Comparison of ENCODE assay signal across 8 cellular contexts in genomic region chr15:67501177-67501835, GRCh38. TPM values are rescaled to one million over a fixed set of nuclear protein-coding genes. Genes with fewer than 3 reads are reported as not detected.
DNase-seq lines count a peak whose midpoint lies in the region; ATAC-seq, FAIRE-seq and TF ChIP-seq lines count a peak whose summit lies in the region.

No MANE protein-coding gene starts in this region.

- H3K9me3 ChIP-seq in GM12878 (replicated peaks; ENCODE audit: control insufficient read depth, insufficient read depth, low read length) (no peaks in the 10 kb centered on the region), testis (no peaks in the 10 kb centered on the region)

- H2AFZ ChIP-seq in GM12878 (ENCODE audit: control insufficient read depth, low read depth, low read length) = no peak overlapping the region

- no peaks in the 10 kb centered on the region for H3K36me3 ChIP-seq in GM12878 (ENCODE audit: control insufficient read depth in 2 of 2, insufficient read depth in 2 of 2, low read length in 1 of 2)
- no peaks in the 10 kb centered on the region for H3K36me3 ChIP-seq in testis (ENCODE audit: low read depth, missing control alignments)

- H3K4me3 ChIP-seq in GM12878 = no peak overlapping the region
- no peak overlapping the region for H3K4me3 ChIP-seq in testis

- CTCF ChIA-PET in GM12878 (lab: Yijun Ruan, JAX) = interaction anchor here (0.6 to 4.1 kb wide), 39 partner anchors 9 to 1020 kb away, joined by 3 to 49 read pairs (median 3); no protein-coding TSS in a partner anchor

- POLR2A ChIA-PET in GM12878 (lab: Charles Lee) = interaction anchor here (0.9 kb wide), 1 partner anchor 331 kb away, joined by 3 read pairs; no protein-coding TSS in a partner anchor

- H3K27ac ChIP-seq in GM12878 (ENCODE audit: control insufficient read depth, insufficient read depth) = no peak overlapping the region
- no peak overlapping the region for H3K27ac ChIP-seq in testis

- H3K4me1 ChIP-seq in GM12878 (ENCODE audit: control insufficient read depth, insufficient read depth, low read length) (peaks cover 6% of the 10 kb centered on the region; the same call in 1 of the 2 replicates), testis (no peaks in the 10 kb centered on the region)

- H4K20me1 ChIP-seq in GM12878 (ENCODE audit: control insufficient read depth, insufficient read depth) = no peaks in the 10 kb centered on the region

- TF ChIP-seq CTCF in GM12878 (IDR thresholded peaks at IDR 0.05 in 2 of 3, conservative IDR thresholded peaks at IDR 0.05 in 1 of 3; ENCODE audit: control insufficient read depth in 2 of 3, extremely low read depth in 1 of 3, insufficient read depth in 1 of 3, low read depth in 3 of 3, low read length in 3 of 3) (peak; percentile 23 to 64 (median 41); a peak in 4 of 6 replicates), testis (IDR thresholded peaks at IDR 0.05) (no peak)

- H3K27me3 ChIP-seq in GM12878 (replicated peaks in 1 of 2; ENCODE audit: control insufficient read depth in 2 of 2, insufficient read depth in 2 of 2, low read length in 1 of 2) = no peaks in the 10 kb centered on the region
- no peaks in the 10 kb centered on the region for H3K27me3 ChIP-seq in testis

- no peak for FAIRE-seq in GM12878 (lab: Jason Lieb, UNC)

- ATAC-seq in GM12878 (peak; percentile 78), HG02610 (IDR thresholded peaks at IDR 0.05; ENCODE audit: unreplicated experiment) (no peak), GM19467 (IDR thresholded peaks at IDR 0.05; ENCODE audit: unreplicated experiment) (no peak)

- no peak for TF ChIP-seq POLR2A in GM12878 (IDR thresholded peaks at IDR 0.05; ENCODE audit: low read depth, low read length)
- TF ChIP-seq POLR2A in testis (IDR thresholded peaks at IDR 0.05) = no peak

- DNase-seq in DMS53 treated with DMSO at 0.1 percent for 48 hours (lab: John Stamatoyannopoulos, UW; ENCODE audit: unreplicated experiment) = peak; percentile 2
- DNase-seq in M059J (ENCODE audit: low read depth) = peak; percentile 57
- DNase-seq in GM12878 (ENCODE audit: low read depth, low spot score) = no peak
- peak; percentile 76 for DNase-seq in medulla oblongata (ENCODE audit: extremely low spot score)
- no peak for DNase-seq in testis
- DNase-seq in NK-92 treated with Interleukin-12 subunit alpha and Interleukin-12 subunit beta, amount 100 ng/mL, for 24 hours (lab: John Stamatoyannopoulos, UW) = no peak

- no peaks in the 10 kb centered on the region for H3K79me2 ChIP-seq in GM12878 (ENCODE audit: control insufficient read depth, insufficient read depth, low read length)

- WGBS in GM12878 (ENCODE audit: insufficient coverage, insufficient replicate concordance, low lambda C conversion rate, missing lambda C conversion rate) = 2% methylated on average over 2 of the region's 2 CpGs
- WGBS in testis, 2 donors = 32 to 33% methylated on average over 2 of the region's 2 CpGs

- intact Hi-C loops in GM12878 (cut with micrococcal nuclease; ENCODE audit: unreplicated experiment) (loop anchor here (1.0 kb wide), 1 partner anchor 335 kb away; no protein-coding TSS in a partner anchor), testis (cut with DNase I; ENCODE audit: low total_unique reads) (no loop called here)

- in situ Hi-C loops in GM12878 (cut with MboI) = no loop called here

- RAD21 ChIA-PET in GM12878 (lab: Charles Lee; ENCODE audit: unreplicated experiment) = interaction anchor here (0.8 to 3.6 kb wide), 23 partner anchors 9 to 555 kb away, joined by 3 to 26 read pairs (median 4); partner anchors contain the start of gene C15orf61

- H3K9ac ChIP-seq in GM12878 (ENCODE audit: control insufficient read depth, insufficient read depth, low read length) = no peak overlapping the region

- no peak for TF ChIP-seq EP300 in GM12878 (IDR thresholded peaks at IDR 0.05; ENCODE audit: borderline replicate concordance in 1 of 2, control insufficient read depth in 1 of 2, low read depth in 2 of 2, low read length in 2 of 2)

- peak; percentile 58 for TF ChIP-seq RAD21 in GM12878 (IDR thresholded peaks at IDR 0.05; ENCODE audit: insufficient read depth, low read depth, low read length)

- SMC1A ChIA-PET in GM12878 (lab: Charles Lee; ENCODE audit: uncharacterized antibody, unreplicated experiment) = interaction anchor here (0.7 to 3.4 kb wide), 30 partner anchors 11 to 340 kb away, joined by 3 to 16 read pairs (median 3); no protein-coding TSS in a partner anchor

- no peak overlapping the region for H3K4me2 ChIP-seq in GM12878 (ENCODE audit: control insufficient read depth, insufficient read depth)

- no TSS peak for BruUV-seq in GM12878 (replicated peaks; lab: Mats Ljungman, UMichigan)

TF ChIP-seq in GM12878, 131 proteins besides CTCF, POLR2A, EP300 and RAD21:
- no peak for TF ChIP-seq E2F4 (IDR thresholded peaks at IDR 0.05; ENCODE audit: low read depth, low read length)
- peak; percentile 53; the same call in 1 of the 2 replicates for TF ChIP-seq SMC3 (IDR thresholded peaks at IDR 0.05; ENCODE audit: borderline replicate concordance, low read length)
TF ChIP-seq in GM12878: peak in this region for 1.

RNA-seq across cellular contexts. Expression of gene C15orf61, which starts 19.6 kb away (rescaled TPM):
- total RNA-seq in M059J (2014; rRNA removed; shearing (Covaris generic)) = 2.9 and 4.1 TPM in 2 replicates
- 11.1 and 14.2 TPM in 2 replicates for total RNA-seq in GM12878 (2013; cell fraction: nucleolus; rRNA removed)
- total RNA-seq in GM12878 (2014; rRNA removed) = 5.8 and 7.5 TPM in 2 replicates
- 2.3 and 3.4 TPM in 2 replicates for total RNA-seq in GM12878 (2014; rRNA removed; fragmentation: Illumina TruSeq; extraction: Trizol)
- total RNA-seq in GM12878 (2021) = 6.2 and 7.4 TPM in 2 replicates
- 0.39 TPM for polyA plus RNA-seq in GM12878 (2011; ENCODE audit: low read depth)
- 3.6 and 6.1 TPM in 2 replicates for polyA plus RNA-seq in GM12878 (2011; rRNA removed)
- 3.0 and 4.0 TPM in 2 replicates for polyA plus RNA-seq in GM12878 (2011; cell fraction: cytosol; rRNA removed)
- 5.3 and 6.0 TPM in 2 replicates for polyA plus RNA-seq in GM12878 (2011; cell fraction: nucleus; rRNA removed)
- polyA plus RNA-seq in GM12878 (2012) = 2.9 and 3.7 TPM in 2 replicates
- polyA plus RNA-seq in GM12878 (2014; fragmentation: Illumina TruSeq; extraction: Trizol) = 1.7 and 3.2 TPM in 2 replicates
- 1 to 10 TPM; 1.4 to 4.5 TPM for polyA plus RNA-seq in GM12878 (2014; fragmentation: Nextera tagmentation; extraction: Ambion mirVana)
- polyA plus RNA-seq in GM12878 (2014; rRNA removed) = 4.0 and 5.2 TPM in 2 replicates
- 1 to 10 TPM; 7.7 to 8.7 TPM for polyA plus RNA-seq in GM12878 (2016; fragmentation: Nextera tagmentation; extraction: Ambion mirVana)
- 3.5 and 3.6 TPM in 2 replicates for polyA minus RNA-seq in GM12878 (2011; rRNA and poly(A)+ RNA removed)
- 1.5 and 2.1 TPM in 2 replicates for polyA minus RNA-seq in GM12878 (2011; cell fraction: cytosol; rRNA and poly(A)+ RNA removed)
- 13.2 and 28.5 TPM in 2 replicates for polyA minus RNA-seq in GM12878 (2011; cell fraction: nucleus; rRNA and poly(A)+ RNA removed)
- 10 to 100 TPM; 24.9 to 28.6 TPM for total RNA-seq in testis
- 42.8 TPM for polyA plus RNA-seq in testis (ENCODE audit: insufficient read depth, low read depth, low replicate concordance)

RNA-seq across cellular contexts. Expression of gene MAP2K5, which starts 41.2 kb away (rescaled TPM):
- 5.5 and 18.0 TPM in 2 replicates for total RNA-seq in M059J (2014; rRNA removed; shearing (Covaris generic))
- 39.1 and 40.1 TPM in 2 replicates for total RNA-seq in GM12878 (2013; cell fraction: nucleolus; rRNA removed)
- total RNA-seq in GM12878 (2014; rRNA removed) (5.9 and 6.3 TPM in 2 replicates), GM12878 (2014; rRNA removed; fragmentation: Illumina TruSeq; extraction: Trizol) (10.7 and 10.9 TPM in 2 replicates), GM12878 (2021) (19.3 and 19.4 TPM in 2 replicates), testis (10 to 100 TPM; 28.0 to 31.2 TPM)
- polyA plus RNA-seq in GM12878 (2011; ENCODE audit: low read depth) = 8.7 TPM
- polyA plus RNA-seq in GM12878 (2011; rRNA removed) (5.1 and 7.0 TPM in 2 replicates), GM12878 (2014; fragmentation: Illumina TruSeq; extraction: Trizol) (12.5 and 13.6 TPM in 2 replicates), GM12878 (2014; fragmentation: Nextera tagmentation; extraction: Ambion mirVana) (1 to 10 TPM; 1.3 to 2.0 TPM), GM12878 (2014; rRNA removed) (8.3 and 10.2 TPM in 2 replicates), GM12878 (2016; fragmentation: Nextera tagmentation; extraction: Ambion mirVana) (10 to 100 TPM; 14.6 to 16.6 TPM), testis (ENCODE audit: insufficient read depth, low read depth, low replicate concordance) (34.3 TPM)
- polyA plus RNA-seq in GM12878 (2011; cell fraction: cytosol; rRNA removed) = 2.6 and 3.7 TPM in 2 replicates
- polyA plus RNA-seq in GM12878 (2011; cell fraction: nucleus; rRNA removed) = 16.5 and 22.6 TPM in 2 replicates
- polyA plus RNA-seq in GM12878 (2012) = 12.2 and 15.8 TPM in 2 replicates
- 14.6 and 16.8 TPM in 2 replicates for polyA minus RNA-seq in GM12878 (2011; rRNA and poly(A)+ RNA removed)
- 3.1 and 5.3 TPM in 2 replicates for polyA minus RNA-seq in GM12878 (2011; cell fraction: cytosol; rRNA and poly(A)+ RNA removed)
- polyA minus RNA-seq in GM12878 (2011; cell fraction: nucleus; rRNA and poly(A)+ RNA removed) = 30.6 and 61.8 TPM in 2 replicates

Comparison
In these comparisons a context has a peak if more than half of its experiments do, and no peak if none do; other contexts are left out.
1. DNase-seq: peak in DMS53 treated with DMSO at 0.1 percent for 48 hours (single experiment), M059J (single experiment) and medulla oblongata (single experiment); none in GM12878 (single experiment), testis (single experiment) and NK-92 treated with Interleukin-12 subunit alpha and Interleukin-12 subunit beta, amount 100 ng/mL, for 24 hours (single experiment).
2. CTCF ChIP-seq: peak in GM12878 (3 of 3); none in testis (0 of 3).